8 cellular contexts compared by ENCODE assay signal in genomic region chr6:52995913-52996685, GRCh38. TPM values are rescaled to one million over a fixed set of nuclear protein-coding genes. Genes with fewer than 3 reads are reported as not detected.
DNase-seq lines count a peak whose midpoint lies in the region; ATAC-seq, FAIRE-seq and TF ChIP-seq lines count a peak whose summit lies in the region.

No MANE protein-coding gene starts in this region.

- no peak for FAIRE-seq in RCC 7860 (lab: Jason Lieb, UNC)

- intact Hi-C loops in heart right ventricle (cut with DNase I), result loop anchor here in 5 of 10 donors (1.0 to 10.0 kb wide), 9 partner anchors 46 to 581 kb away; partner anchors contain the start of genes FBXO9 (in 1 of the 5) and GCLC (in 1 of the 5)

- H3K4me3 ChIP-seq in AG09309 (ENCODE audit: control insufficient read depth, low read depth, low read length) (peak overlapping the region; percentile 17), heart right ventricle (peak overlapping the region in 8 of 10 donors; percentile 16 to 81 (median 55)), retinal pigment epithelial cell (ENCODE audit: low read length) (peak overlapping the region; percentile 34)

- H3K4me1 Mint-ChIP-seq in HFFc6 (ENCODE audit: low read depth), result peaks cover 44% of the 10 kb centered on the region
- peaks cover 26% of the 10 kb centered on the region for H3K4me1 Mint-ChIP-seq in activated naive CD8-positive, alpha-beta T cell (ENCODE audit: low read depth)

- H3K9me3 ChIP-seq in heart right ventricle, result no peaks in the 10 kb centered on the region

- no peak for TF ChIP-seq CTCF in AG09309 (IDR thresholded peaks at IDR 0.05; ENCODE audit: control insufficient read depth, insufficient read depth, low read depth, low read length, missing control alignments)
- TF ChIP-seq CTCF in HFFc6 (IDR thresholded peaks at IDR 0.05), result no peak
- no peak for TF ChIP-seq CTCF in heart right ventricle (IDR thresholded peaks at IDR 0.05)
- TF ChIP-seq CTCF in retinal pigment epithelial cell (conservative IDR thresholded peaks at IDR 0.05; ENCODE audit: low read depth, low read length), result no peak

- peaks cover 0 to 31% (median 19%) of the 10 kb centered on the region in 9 donors for H3K4me1 ChIP-seq in heart right ventricle

- peaks cover 6% of the 10 kb centered on the region for H3K9me3 Mint-ChIP-seq in HFFc6
- no peaks in the 10 kb centered on the region for H3K9me3 Mint-ChIP-seq in activated naive CD8-positive, alpha-beta T cell (ENCODE audit: low read depth)

- WGBS in heart right ventricle, 2 donors, result 15 to 16% methylated on average over 21 of the region's 21 CpGs

- peak overlapping the region in 9 of 10 donors; percentile 66 to 94 (median 88) for H3K27ac ChIP-seq in heart right ventricle

- no peaks in the 10 kb centered on the region for H3K27me3 ChIP-seq in heart right ventricle

- no peak for ATAC-seq in heart right ventricle
- ATAC-seq in HG03342 (IDR thresholded peaks at IDR 0.05; ENCODE audit: unreplicated experiment), result no peak
- no peak for ATAC-seq in HG03025 (IDR thresholded peaks at IDR 0.05; ENCODE audit: low FRiP score, unreplicated experiment)

- peaks cover 0 to 3% (median 0%) of the 10 kb centered on the region in 9 donors for H3K36me3 ChIP-seq in heart right ventricle

- H3K4me3 Mint-ChIP-seq in HFFc6, result peak overlapping the region; percentile 99
- H3K4me3 Mint-ChIP-seq in activated naive CD8-positive, alpha-beta T cell, result peak overlapping the region; percentile 90

- H3K27ac Mint-ChIP-seq in HFFc6, result peak overlapping the region; percentile 98
- H3K27ac Mint-ChIP-seq in activated naive CD8-positive, alpha-beta T cell, result peak overlapping the region; percentile 100

- H3K27me3 Mint-ChIP-seq in HFFc6 (ENCODE audit: insufficient read depth), result peaks cover 10% of the 10 kb centered on the region
- H3K27me3 Mint-ChIP-seq in activated naive CD8-positive, alpha-beta T cell, result peaks cover 2% of the 10 kb centered on the region

- DNase-seq in AG09309 (ENCODE audit: low read depth) (peak; percentile 53), HFFc6 (peak; percentile 10), RCC 7860 (ENCODE audit: low spot score) (peak; percentile 73), heart right ventricle (peak; percentile 15 to 21), retinal pigment epithelial cell (ENCODE audit: low read depth) (peak; percentile 59)

- H3K36me3 Mint-ChIP-seq in HFFc6 (ENCODE audit: low read depth), result peaks cover 8% of the 10 kb centered on the region
- no peaks in the 10 kb centered on the region for H3K36me3 Mint-ChIP-seq in activated naive CD8-positive, alpha-beta T cell

RNA-seq across cellular contexts. Expression of gene GSTA4, which starts 1.0 kb away (rescaled TPM):
- 10 to 100 TPM; 15.5 to 21.2 (median 19.7) TPM for total RNA-seq in HFFc6 (2021; fragmentation: NEBNext Ultra II Directional; extraction: Animal tissue kit (Norgen Biotek cat#: 25700))
- 10 to 100 TPM in 8 of 10 donors, 1 to 10 TPM in 2; 9.4 to 16.3 (median 12.0) TPM for total RNA-seq in heart right ventricle
- 10 to 100 TPM in 1 of 2 donors, 1 to 10 TPM in 1; 9.9 to 14.3 TPM for polyA plus RNA-seq in heart right ventricle

Comparison
In these comparisons a context has a peak if more than half of its experiments do, and no peak if none do; other contexts are left out.
1. DNase-seq: peak in every context shown above with its lines; median percentile 73 in RCC 7860; 59 in retinal pigment epithelial cell; 53 in AG09309; 18 in heart right ventricle; 10 in HFFc6.